Comparison of ENCODE assay signal across 17 cellular contexts in genomic region chr13:40626566-40626965, GRCh38. TPM values are rescaled to one million over a fixed set of nuclear protein-coding genes. Genes with fewer than 3 reads are reported as not detected.
A peak's percentile ranks its signal among the peaks of the same experiment; 100 is the strongest.
DNase-seq lines count a peak whose midpoint lies in the region; TF ChIP-seq lines count a peak whose summit lies in the region.
"Had no signal": no experiment of that assay in that cellular context is flagged by ENCODE, and none has a peak within 500 bp of the region (broad histone marks: within the 10 kb centered on the region; RNA-seq: fewer than 3 reads in every experiment).

No MANE protein-coding gene starts in this region.

- no peaks in the 10 kb centered on the region for H3F3A ChIP-seq in neural progenitor cell (ENCODE audit: low read depth)

- H3K27ac Mint-ChIP-seq in CD4-positive, alpha-beta memory T cell: peak overlapping the region in 6 of 7 donors; percentile 7 to 88 (median 48)
- H3K27ac Mint-ChIP-seq in IgD-negative memory B cell: peak overlapping the region; percentile 2 to 65 (median 30)
- H3K27ac Mint-ChIP-seq in activated naive CD8-positive, alpha-beta T cell: peak overlapping the region; percentile 17
- peak overlapping the region; percentile 52 for H3K27ac Mint-ChIP-seq in neural progenitor cell
- H3K27ac Mint-ChIP-seq: activated T-helper 1 cell treated with anti-CD3 and anti-CD28 coated beads, Interleukin-12 subunit alpha, Interleukin-12 subunit beta, Interleukin-2, Interleukin-4 antibody, amounts not matched to agents 30 ng/mL and 10 ng/mL and 1 ng/mL, durations not matched to agents 14 hours and 24 hours and 36 hours had no signal

- intact Hi-C loops in CD4-positive, alpha-beta memory T cell (cut with micrococcal nuclease): loop anchor here (2.0 kb wide), 1 partner anchor 14 kb away; no protein-coding TSS in a partner anchor

- H3K4me3 ChIP-seq in CD4-positive, alpha-beta memory T cell (ENCODE audit: low read length in 2 of 2): no peak overlapping the region
- no peak overlapping the region for H3K4me3 ChIP-seq in neural progenitor cell
- H3K4me3 ChIP-seq: esophagus squamous epithelium, prostate gland had no signal

- no peaks in the 10 kb centered on the region for H3K9me3 ChIP-seq in CD4-positive, alpha-beta memory T cell (ENCODE audit: control insufficient read depth in 1 of 2, low read length in 2 of 2)
- no peaks in the 10 kb centered on the region for H3K9me3 ChIP-seq in neural progenitor cell (ENCODE audit: low read depth)
- H3K9me3 ChIP-seq: esophagus squamous epithelium, prostate gland had no signal

- H3K4me1 Mint-ChIP-seq in CD4-positive, alpha-beta memory T cell: peaks cover 63 to 97% (median 81%) of the 10 kb centered on the region in 4 donors
- H3K4me1 Mint-ChIP-seq in IgD-negative memory B cell: peaks cover 62 to 72% (median 67%) of the 10 kb centered on the region in 3 donors
- peaks cover 90% of the 10 kb centered on the region for H3K4me1 Mint-ChIP-seq in activated naive CD8-positive, alpha-beta T cell (ENCODE audit: low read depth)
- peaks cover 17% of the 10 kb centered on the region for H3K4me1 Mint-ChIP-seq in neural progenitor cell

- no peaks in the 10 kb centered on the region for H4K20me1 ChIP-seq in neural progenitor cell (ENCODE audit: low read depth)

- H3K4me1 ChIP-seq in CD4-positive, alpha-beta memory T cell (ENCODE audit: insufficient read depth, low read length): peaks cover 93% of the 10 kb centered on the region
- peaks cover 15% of the 10 kb centered on the region for H3K4me1 ChIP-seq in neural progenitor cell
- H3K4me1 ChIP-seq: prostate gland had no signal

- CTCF ChIA-PET in CD4-positive, alpha-beta memory T cell (lab: Charles Lee; ENCODE audit: partially characterized antibody): interaction anchor here (1.0 kb wide), 1 partner anchor 38 kb away, joined by 3 read pairs; no protein-coding TSS in a partner anchor

- no peaks in the 10 kb centered on the region for H3K27me3 Mint-ChIP-seq in CD4-positive, alpha-beta memory T cell
- H3K27me3 Mint-ChIP-seq in IgD-negative memory B cell: no peaks in the 10 kb centered on the region
- H3K27me3 Mint-ChIP-seq in activated naive CD8-positive, alpha-beta T cell: no peaks in the 10 kb centered on the region
- no peaks in the 10 kb centered on the region for H3K27me3 Mint-ChIP-seq in neural progenitor cell (ENCODE audit: insufficient read depth, low read depth)

- H3K27ac ChIP-seq in CD4-positive, alpha-beta memory T cell (ENCODE audit: low read depth, low read length): no peak overlapping the region
- H3K27ac ChIP-seq in neural progenitor cell: no peak overlapping the region
- H3K27ac ChIP-seq: esophagus squamous epithelium, prostate gland had no signal

- POLR2A ChIA-PET in CD4-positive, alpha-beta memory T cell (lab: Charles Lee; ENCODE audit: partially characterized antibody): interaction anchor here (0.8 kb wide), 1 partner anchor 13 kb away, joined by 3 read pairs; no protein-coding TSS in a partner anchor

- H2AFZ ChIP-seq in neural progenitor cell (replicated peaks): no peak overlapping the region

- H3K4me2 ChIP-seq in neural progenitor cell: no peak overlapping the region

- no peaks in the 10 kb centered on the region for H3K36me3 ChIP-seq in CD4-positive, alpha-beta memory T cell (ENCODE audit: insufficient read depth, low read length)
- H3K36me3 ChIP-seq in neural progenitor cell: no peaks in the 10 kb centered on the region
- H3K36me3 ChIP-seq: prostate gland had no signal

- no peaks in the 10 kb centered on the region for H3K27me3 ChIP-seq in CD4-positive, alpha-beta memory T cell (ENCODE audit: insufficient read depth, low read length)
- no peaks in the 10 kb centered on the region for H3K27me3 ChIP-seq in neural progenitor cell
- H3K27me3 ChIP-seq: esophagus squamous epithelium had no signal

- peaks cover 17 to 40% of the 10 kb centered on the region in 2 donors for H3K36me3 Mint-ChIP-seq in CD4-positive, alpha-beta memory T cell
- H3K36me3 Mint-ChIP-seq in IgD-negative memory B cell (peaks cover 4% of the 10 kb centered on the region), neural progenitor cell (peaks cover 4% of the 10 kb centered on the region)
- peaks cover 13% of the 10 kb centered on the region for H3K36me3 Mint-ChIP-seq in activated naive CD8-positive, alpha-beta T cell

- peaks cover 26% of the 10 kb centered on the region for H3K79me2 ChIP-seq in neural progenitor cell (ENCODE audit: low read depth)

- H3K9ac ChIP-seq in neural progenitor cell: no peak overlapping the region

- no peak for TF ChIP-seq CTCF in neural progenitor cell (IDR thresholded peaks at IDR 0.05)

- no peak for DNase-seq in CD4-positive, alpha-beta memory T cell
- DNase-seq in neural progenitor cell (ENCODE audit: low spot score) (no peak), RKO (ENCODE audit: low spot score) (no peak), NCI-H1105 (lab: John Stamatoyannopoulos, UW) (no peak), A172 (ENCODE audit: low spot score) (no peak)
- DNase-seq: activated CD4-positive, alpha-beta T cell treated with anti-CD3 and anti-CD28 coated beads for 48 hours; dermis blood vessel endothelial cell; esophagus squamous epithelium; IMR-90; NCI-H1417 treated with DMSO at 0.1 percent for 48 hours; NCI-H446 treated with DMSO at 0.1 percent for 48 hours; stimulated activated CD4-positive, alpha-beta T cell treated with anti-CD3 and anti-CD28 coated beads, Interleukin-12 subunit alpha, Interleukin-12 subunit beta, amount 100 ng/mL, for 4 hours; T-helper 2 cell had no signal

- peak overlapping the region; percentile 2 to 68 (median 19) for H3K4me3 Mint-ChIP-seq in CD4-positive, alpha-beta memory T cell
- H3K4me3 Mint-ChIP-seq in IgD-negative memory B cell (peak overlapping the region in 3 of 4 donors; percentile 2 to 69 (median 28)), neural progenitor cell (no peak overlapping the region)
- no peak overlapping the region for H3K4me3 Mint-ChIP-seq in activated naive CD8-positive, alpha-beta T cell
- H3K4me3 Mint-ChIP-seq: activated T-helper 1 cell treated with anti-CD3 and anti-CD28 coated beads, Interleukin-12 subunit alpha, Interleukin-12 subunit beta, Interleukin-2, Interleukin-4 antibody, amounts not matched to agents 30 ng/mL and 10 ng/mL and 1 ng/mL, durations not matched to agents 14 hours and 24 hours and 36 hours had no signal

- H3K9me3 Mint-ChIP-seq in CD4-positive, alpha-beta memory T cell: no peaks in the 10 kb centered on the region
- H3K9me3 Mint-ChIP-seq in IgD-negative memory B cell (no peaks in the 10 kb centered on the region), neural progenitor cell (peaks cover 2% of the 10 kb centered on the region)
- H3K9me3 Mint-ChIP-seq in activated naive CD8-positive, alpha-beta T cell (ENCODE audit: low read depth): no peaks in the 10 kb centered on the region
- H3K9me3 Mint-ChIP-seq: activated T-helper 1 cell treated with anti-CD3 and anti-CD28 coated beads, Interleukin-12 subunit alpha, Interleukin-12 subunit beta, Interleukin-2, Interleukin-4 antibody, amounts not matched to agents 30 ng/mL and 10 ng/mL and 1 ng/mL, durations not matched to agents 14 hours and 24 hours and 36 hours had no signal

RNA-seq across cellular contexts. Expression of gene FOXO1, which starts 39.9 kb away (rescaled TPM):
- total RNA-seq in CD4-positive, alpha-beta memory T cell: 10 to 100 TPM; 68.0 to 68.4 TPM
- polyA plus RNA-seq in CD4-positive, alpha-beta memory T cell: 10 to 100 TPM; 35.2 to 72.3 TPM
- polyA plus RNA-seq in IgD-negative memory B cell: 16.5 TPM
- total RNA-seq in neural progenitor cell (ENCODE audit: low replicate concordance): 3.7 and 3.8 TPM in 2 replicates
- total RNA-seq in A172 (2014; rRNA removed; shearing (Covaris generic)): 1.1 and 2.3 TPM in 2 replicates

Comparison
In these comparisons a context has a peak if more than half of its experiments do, and no peak if none do; other contexts are left out.
1. H3K4me3 Mint-ChIP-seq: peak in CD4-positive, alpha-beta memory T cell (8 of 8) and IgD-negative memory B cell (3 of 4); none in activated naive CD8-positive, alpha-beta T cell (single experiment) and neural progenitor cell (single experiment).
2. RNA of gene FOXO1, which starts 39.9 kb away (total RNA-seq): 68.0 to 68.4 TPM in CD4-positive, alpha-beta memory T cell; 3.7 to 3.8 TPM in neural progenitor cell and 1.1 to 2.3 TPM in A172; every median in the first group is over 10 times any median in the second.
3. Peak in every context shown above with its lines, with median percentiles within 50 percentile points of each other: H3K27ac Mint-ChIP-seq.